8 cellular contexts compared by ENCODE assay signal in genomic region chr19:46015080-46015960, GRCh38. TPM values are rescaled to one million over a fixed set of nuclear protein-coding genes. Genes with fewer than 3 reads are reported as not detected.
A peak's percentile ranks its signal among the peaks of the same experiment; 100 is the strongest.
DNase-seq lines count a peak whose midpoint lies in the region; ATAC-seq, FAIRE-seq and TF ChIP-seq lines count a peak whose summit lies in the region.

No MANE protein-coding gene starts in this region.

- H3K27me3 Mint-ChIP-seq in T-helper 1 cell treated with Interleukin-12 subunit alpha and Interleukin-12 subunit beta and Interleukin-4 antibody, amounts not matched to agents 30 μg/mL and 1 μg/mL, for 36 hours (ENCODE audit: low read depth), result peaks cover 12% of the 10 kb centered on the region

- peak overlapping the region; percentile 31 for H3K27ac Mint-ChIP-seq in T-helper 1 cell treated with Interleukin-12 subunit alpha and Interleukin-12 subunit beta and Interleukin-4 antibody, amounts not matched to agents 30 μg/mL and 1 μg/mL, for 36 hours

- intact Hi-C loops in right lobe of liver (cut with DNase I), result loop anchor here in 1 of 2 donors (10.0 kb wide), 1 partner anchor 191 kb away; no protein-coding TSS in a partner anchor
- intact Hi-C loops in HepG2 (cut with micrococcal nuclease; ENCODE audit: unreplicated experiment), result no loop called here

- H3K9ac ChIP-seq in HepG2 (ENCODE audit: insufficient read depth, low read depth, low read length) (no peak overlapping the region), iPS-20b (ENCODE audit: low read depth, low read length) (no peak overlapping the region; the same call in 1 of the 2 replicates)

- POLR2A ChIA-PET in HepG2 (lab: Yijun Ruan, JAX), result interaction anchor here (0.7 kb wide), 1 partner anchor 53 kb away, joined by 3 read pairs; no protein-coding TSS in a partner anchor

- no peak for TF ChIP-seq POLR2A in right lobe of liver (IDR thresholded peaks at IDR 0.05)
- TF ChIP-seq POLR2A in HepG2 (IDR thresholded peaks at IDR 0.05; ENCODE audit: insufficient read depth in 1 of 2, low read depth in 2 of 2, low read length in 2 of 2), result no peak

- H3K4me1 ChIP-seq in right lobe of liver, result peaks cover 0 to 21% (median 0%) of the 10 kb centered on the region in 4 donors
- H3K4me1 ChIP-seq in HepG2 (ENCODE audit: insufficient read depth, low read length), result no peaks in the 10 kb centered on the region
- no peaks in the 10 kb centered on the region; the same call in 1 of the 2 replicates for H3K4me1 ChIP-seq in iPS-20b (ENCODE audit: insufficient read depth, low read length)

- H4K20me1 ChIP-seq in HepG2 (ENCODE audit: insufficient read depth, low read length), result no peaks in the 10 kb centered on the region

- H3K9me3 Mint-ChIP-seq in T-helper 1 cell treated with Interleukin-12 subunit alpha and Interleukin-12 subunit beta and Interleukin-4 antibody, amounts not matched to agents 30 μg/mL and 1 μg/mL, for 36 hours, result no peaks in the 10 kb centered on the region

- no peaks in the 10 kb centered on the region for H3K36me3 ChIP-seq in right lobe of liver
- H3K36me3 ChIP-seq in HepG2 (replicated peaks in 1 of 2; ENCODE audit: control insufficient read depth in 1 of 2, insufficient read depth in 2 of 2, low read length in 2 of 2), result no peaks in the 10 kb centered on the region
- H3K36me3 ChIP-seq in iPS-20b (ENCODE audit: insufficient read depth, low read depth, low read length), result peaks cover 3% of the 10 kb centered on the region

- H2AFZ ChIP-seq in HepG2 (ENCODE audit: low read length), result no peak overlapping the region

- ATAC-seq in right lobe of liver (peak; percentile 61 to 79 (median 72)), HepG2 (no peak), GM21786 (IDR thresholded peaks at IDR 0.05; ENCODE audit: unreplicated experiment) (no peak)

- H3K79me2 ChIP-seq in HepG2 (ENCODE audit: insufficient read depth, low read length), result no peaks in the 10 kb centered on the region

- peaks cover 13% of the 10 kb centered on the region for H3K4me1 Mint-ChIP-seq in T-helper 1 cell treated with Interleukin-12 subunit alpha and Interleukin-12 subunit beta and Interleukin-4 antibody, amounts not matched to agents 30 μg/mL and 1 μg/mL, for 36 hours (ENCODE audit: low read depth)

- peak overlapping the region; percentile 77 for H3K4me3 Mint-ChIP-seq in T-helper 1 cell treated with Interleukin-12 subunit alpha and Interleukin-12 subunit beta and Interleukin-4 antibody, amounts not matched to agents 30 μg/mL and 1 μg/mL, for 36 hours

- CTCF ChIA-PET in HepG2 (lab: Yijun Ruan, JAX; ENCODE audit: low intra/inter-chr PET ratio, low total read pairs), result no interaction called here

- H3K27ac ChIP-seq in right lobe of liver, result no peak overlapping the region
- H3K27ac ChIP-seq in HepG2 (ENCODE audit: extremely low read length, insufficient read depth, low read length), result no peak overlapping the region
- no peak overlapping the region for H3K27ac ChIP-seq in iPS-20b (ENCODE audit: low read length)

- peak; percentile 73 to 80 (median 74) for DNase-seq in right lobe of liver
- DNase-seq in HepG2 (ENCODE audit: low spot score), result no peak
- no peak for DNase-seq in astrocyte of the cerebellum (ENCODE audit: low read depth)
- DNase-seq in stimulated activated CD4-positive, alpha-beta T cell treated with anti-CD3 and anti-CD28 coated beads, Interleukin-1b, Interleukin-23, amount 100 ng/mL, for 1 hour (ENCODE audit: low read depth in 2 of 2), result peak; percentile 38 to 54
- DNase-seq in NK-92 (lab: John Stamatoyannopoulos, UW; ENCODE audit: unreplicated experiment), result no peak

- H3K9me3 ChIP-seq in right lobe of liver (no peaks in the 10 kb centered on the region), HepG2 (ENCODE audit: low read length) (no peaks in the 10 kb centered on the region), iPS-20b (ENCODE audit: insufficient read depth, low read depth, low read length) (no peaks in the 10 kb centered on the region)

- H3K27me3 ChIP-seq in right lobe of liver, result peaks cover 0 to 11% of the 10 kb centered on the region in 2 donors
- no peaks in the 10 kb centered on the region for H3K27me3 ChIP-seq in HepG2 (ENCODE audit: control insufficient read depth in 1 of 2, insufficient read depth in 2 of 2, low read length in 2 of 2)
- peaks cover 36% of the 10 kb centered on the region for H3K27me3 ChIP-seq in iPS-20b (ENCODE audit: insufficient read depth, low read length)

- H3K4me3 ChIP-seq in right lobe of liver (peak overlapping the region in 2 of 3 donors; percentile 35 to 48), HepG2 (replicated peaks in 1 of 3; ENCODE audit: insufficient read depth in 1 of 3, low read depth in 2 of 3, low read length in 3 of 3) (no peak overlapping the region), astrocyte of the cerebellum (ENCODE audit: low read depth, low read length) (peak overlapping the region; percentile 15), iPS-20b (ENCODE audit: low read length) (peak overlapping the region; percentile 72)

- WGBS in right lobe of liver (ENCODE audit: insufficient coverage, low coverage, low lambda C conversion rate, missing lambda C conversion rate), result 17% methylated on average over 39 of the region's 72 CpGs
- whole genome bisulfite sequencing in HepG2 (ENCODE audit: low lambda C conversion rate), result 95% methylated on average over 51 of the region's 72 CpGs

- TF ChIP-seq RAD21 in HepG2 (CRISPR knock-in tag; IDR thresholded peaks at IDR 0.05), result no peak

- TF ChIP-seq CTCF in right lobe of liver (IDR thresholded peaks at IDR 0.05) (no peak), HepG2 (CRISPR knock-in tag; IDR thresholded peaks at IDR 0.05) (no peak), astrocyte of the cerebellum (IDR thresholded peaks at IDR 0.05; ENCODE audit: low read depth, low read length, missing control alignments) (no peak)

- TF ChIP-seq EP300 in HepG2 (IDR thresholded peaks at IDR 0.05; ENCODE audit: low read depth in 2 of 2, low read length in 2 of 2), result no peak
- TF ChIP-seq EP300 in HepG2 (CRISPR knock-in tag; IDR thresholded peaks at IDR 0.05; ENCODE audit: borderline replicate concordance), result no peak

- no peak for FAIRE-seq in HepG2 (lab: Jason Lieb, UNC)

- in situ Hi-C loops in HepG2 (cut with HindIII; ENCODE audit: extremely low pct_ligation_motif_present, low pct_unique_long_range_greater_than_20kb) (loop anchor here (10.0 kb wide), 1 partner anchor 201 kb away; the partner anchor contains the start of gene RSPH6A), astrocyte of the cerebellum (cut with HindIII; ENCODE audit: low sequenced_read_pairs) (no loop called here)

- peaks cover 5% of the 10 kb centered on the region for H3K36me3 Mint-ChIP-seq in T-helper 1 cell treated with Interleukin-12 subunit alpha and Interleukin-12 subunit beta and Interleukin-4 antibody, amounts not matched to agents 30 μg/mL and 1 μg/mL, for 36 hours (ENCODE audit: low read depth)

- BruUV-seq in HepG2 (replicated peaks; lab: Mats Ljungman, UMichigan), result no TSS peak

- no peak overlapping the region for H3K4me2 ChIP-seq in HepG2 (ENCODE audit: low read depth, low read length)

RNA-seq across cellular contexts. Expression of gene PGLYRP1, which starts 7.5 kb away (rescaled TPM):
- total RNA-seq in right lobe of liver (1 to 10 TPM in 1 of 6 experiments, under 1 TPM in 1, not detected in 4; 0.86 to 1.1 TPM), HepG2 (2016; rRNA removed; fragmentation: Illumina TruSeq; extraction: Trizol) (not detected in 2 replicates)
- total RNA-seq in HepG2 (2016; cell fraction: cytosol; rRNA removed; fragmentation: Illumina TruSeq; extraction: Trizol; ENCODE audit: low read depth), result not detected in 2 replicates
- total RNA-seq in HepG2 (2016; cell fraction: insoluble cytoplasmic fraction; rRNA removed; fragmentation: Illumina TruSeq; extraction: Trizol), result not detected in 2 replicates
- total RNA-seq in HepG2 (2016; cell fraction: membrane; rRNA removed; fragmentation: Illumina TruSeq; extraction: Trizol), result not detected in 2 replicates
- not detected in 2 replicates for total RNA-seq in HepG2 (2016; cell fraction: nucleus; rRNA removed; fragmentation: Illumina TruSeq; extraction: Trizol)
- not detected in 2 replicates for polyA plus RNA-seq in HepG2 (2011; rRNA removed)
- not detected in 2 replicates for polyA plus RNA-seq in HepG2 (2011; cell fraction: cytosol; rRNA removed)
- polyA plus RNA-seq in HepG2 (2011; cell fraction: nucleus; rRNA removed), result not detected in 2 replicates
- polyA plus RNA-seq in HepG2 (2012), result not detected in 2 replicates
- not detected in 2 replicates for polyA plus RNA-seq in HepG2 (2016; cell fraction: cytosol; fragmentation: Illumina TruSeq; extraction: Trizol; ENCODE audit: low read depth)
- polyA plus RNA-seq in HepG2 (2016; cell fraction: insoluble cytoplasmic fraction; fragmentation: Illumina TruSeq; extraction: Trizol; ENCODE audit: low read depth), result not detected in 2 replicates
- not detected in 2 replicates for polyA plus RNA-seq in HepG2 (2016; cell fraction: membrane; fragmentation: Illumina TruSeq; extraction: Trizol; ENCODE audit: low read depth)
- not detected in 2 replicates for polyA plus RNA-seq in HepG2 (2016; cell fraction: nucleus; fragmentation: Illumina TruSeq; extraction: Trizol; ENCODE audit: insufficient read depth, low read depth)
- polyA minus RNA-seq in HepG2 (2011; rRNA and poly(A)+ RNA removed; ENCODE audit: low replicate concordance), result not detected in 2 replicates
- not detected in 2 replicates for polyA minus RNA-seq in HepG2 (2011; cell fraction: cytosol; rRNA and poly(A)+ RNA removed)
- not detected in 2 replicates for polyA minus RNA-seq in HepG2 (2011; cell fraction: nucleus; rRNA and poly(A)+ RNA removed)

RNA-seq across cellular contexts. Expression of gene CCDC61, which starts 20.1 kb away (rescaled TPM):
- total RNA-seq in right lobe of liver, result 1 to 10 TPM; 5.8 to 9.7 (median 8.1) TPM
- total RNA-seq in HepG2 (2016; rRNA removed; fragmentation: Illumina TruSeq; extraction: Trizol), result 3.3 and 4.2 TPM in 2 replicates
- 0.53 and 0.71 TPM in 2 replicates for total RNA-seq in HepG2 (2016; cell fraction: cytosol; rRNA removed; fragmentation: Illumina TruSeq; extraction: Trizol; ENCODE audit: low read depth)
- 2.2 and 3.8 TPM in 2 replicates for total RNA-seq in HepG2 (2016; cell fraction: insoluble cytoplasmic fraction; rRNA removed; fragmentation: Illumina TruSeq; extraction: Trizol)
- total RNA-seq in HepG2 (2016; cell fraction: membrane; rRNA removed; fragmentation: Illumina TruSeq; extraction: Trizol), result 0.74 and 1.1 TPM in 2 replicates
- 4.0 and 4.2 TPM in 2 replicates for total RNA-seq in HepG2 (2016; cell fraction: nucleus; rRNA removed; fragmentation: Illumina TruSeq; extraction: Trizol)
- 4.9 and 6.0 TPM in 2 replicates for polyA plus RNA-seq in HepG2 (2011; rRNA removed)
- polyA plus RNA-seq in HepG2 (2011; cell fraction: cytosol; rRNA removed), result 3.1 and 4.4 TPM in 2 replicates
- polyA plus RNA-seq in HepG2 (2011; cell fraction: nucleus; rRNA removed), result 22.6 and 26.0 TPM in 2 replicates
- polyA plus RNA-seq in HepG2 (2012), result 4.4 and 5.7 TPM in 2 replicates
- polyA plus RNA-seq in HepG2 (2016; cell fraction: cytosol; fragmentation: Illumina TruSeq; extraction: Trizol; ENCODE audit: low read depth), result 0.61 and 0.75 TPM in 2 replicates
- 4.7 and 5.4 TPM in 2 replicates for polyA plus RNA-seq in HepG2 (2016; cell fraction: insoluble cytoplasmic fraction; fragmentation: Illumina TruSeq; extraction: Trizol; ENCODE audit: low read depth)
- 0.81 and 1.2 TPM in 2 replicates for polyA plus RNA-seq in HepG2 (2016; cell fraction: membrane; fragmentation: Illumina TruSeq; extraction: Trizol; ENCODE audit: low read depth)
- polyA plus RNA-seq in HepG2 (2016; cell fraction: nucleus; fragmentation: Illumina TruSeq; extraction: Trizol; ENCODE audit: insufficient read depth, low read depth), result 12.9 and 13.8 TPM in 2 replicates
- 4.8 and 6.4 TPM in 2 replicates for polyA minus RNA-seq in HepG2 (2011; rRNA and poly(A)+ RNA removed; ENCODE audit: low replicate concordance)
- polyA minus RNA-seq in HepG2 (2011; cell fraction: cytosol; rRNA and poly(A)+ RNA removed), result 1.9 and 2.6 TPM in 2 replicates
- 8.2 and 9.9 TPM in 2 replicates for polyA minus RNA-seq in HepG2 (2011; cell fraction: nucleus; rRNA and poly(A)+ RNA removed)

RNA-seq across cellular contexts. Expression of gene IGFL4, which starts 25.5 kb away (rescaled TPM):
- total RNA-seq in right lobe of liver (not detected), HepG2 (2016; rRNA removed; fragmentation: Illumina TruSeq; extraction: Trizol) (0.20 and 1.4 TPM in 2 replicates)
- 0.09 TPM in 1 of 2 replicates, not detected in the other for total RNA-seq in HepG2 (2016; cell fraction: cytosol; rRNA removed; fragmentation: Illumina TruSeq; extraction: Trizol; ENCODE audit: low read depth)
- total RNA-seq in HepG2 (2016; cell fraction: insoluble cytoplasmic fraction; rRNA removed; fragmentation: Illumina TruSeq; extraction: Trizol), result 0.27 and 1.5 TPM in 2 replicates
- 0.28 and 0.43 TPM in 2 replicates for total RNA-seq in HepG2 (2016; cell fraction: membrane; rRNA removed; fragmentation: Illumina TruSeq; extraction: Trizol)
- 3.3 and 3.7 TPM in 2 replicates for total RNA-seq in HepG2 (2016; cell fraction: nucleus; rRNA removed; fragmentation: Illumina TruSeq; extraction: Trizol)
- polyA plus RNA-seq in HepG2 (2011; rRNA removed), result 1.1 and 1.2 TPM in 2 replicates
- 0.09 and 0.18 TPM in 2 replicates for polyA plus RNA-seq in HepG2 (2011; cell fraction: cytosol; rRNA removed)
- polyA plus RNA-seq in HepG2 (2011; cell fraction: nucleus; rRNA removed), result 5.3 and 5.9 TPM in 2 replicates
- 0.47 and 0.83 TPM in 2 replicates for polyA plus RNA-seq in HepG2 (2012)
- 0.05 TPM in 1 of 2 replicates, not detected in the other for polyA plus RNA-seq in HepG2 (2016; cell fraction: cytosol; fragmentation: Illumina TruSeq; extraction: Trizol; ENCODE audit: low read depth)
- 0.14 and 0.24 TPM in 2 replicates for polyA plus RNA-seq in HepG2 (2016; cell fraction: insoluble cytoplasmic fraction; fragmentation: Illumina TruSeq; extraction: Trizol; ENCODE audit: low read depth)
- polyA plus RNA-seq in HepG2 (2016; cell fraction: membrane; fragmentation: Illumina TruSeq; extraction: Trizol; ENCODE audit: low read depth), result 0.06 and 0.22 TPM in 2 replicates
- 7.1 and 7.2 TPM in 2 replicates for polyA plus RNA-seq in HepG2 (2016; cell fraction: nucleus; fragmentation: Illumina TruSeq; extraction: Trizol; ENCODE audit: insufficient read depth, low read depth)
- polyA minus RNA-seq in HepG2 (2011; rRNA and poly(A)+ RNA removed; ENCODE audit: low replicate concordance), result 0.07 and 0.10 TPM in 2 replicates
- not detected in 2 replicates for polyA minus RNA-seq in HepG2 (2011; cell fraction: cytosol; rRNA and poly(A)+ RNA removed)
- 1.7 and 2.2 TPM in 2 replicates for polyA minus RNA-seq in HepG2 (2011; cell fraction: nucleus; rRNA and poly(A)+ RNA removed)

RNA-seq across cellular contexts. Expression of gene NOVA2, which starts 41.7 kb away (rescaled TPM):
- total RNA-seq in right lobe of liver, result 1 to 10 TPM in 2 of 6 experiments, under 1 TPM in 4; 0.66 to 2.5 (median 0.85) TPM
- not detected in 2 replicates for total RNA-seq in HepG2 (2016; rRNA removed; fragmentation: Illumina TruSeq; extraction: Trizol)
- not detected in 2 replicates for total RNA-seq in HepG2 (2016; cell fraction: cytosol; rRNA removed; fragmentation: Illumina TruSeq; extraction: Trizol; ENCODE audit: low read depth)
- total RNA-seq in HepG2 (2016; cell fraction: insoluble cytoplasmic fraction; rRNA removed; fragmentation: Illumina TruSeq; extraction: Trizol), result not detected in 2 replicates
- not detected in 2 replicates for total RNA-seq in HepG2 (2016; cell fraction: membrane; rRNA removed; fragmentation: Illumina TruSeq; extraction: Trizol)
- total RNA-seq in HepG2 (2016; cell fraction: nucleus; rRNA removed; fragmentation: Illumina TruSeq; extraction: Trizol), result not detected in 2 replicates
- polyA plus RNA-seq in HepG2 (2011; rRNA removed), result not detected in 2 replicates
- polyA plus RNA-seq in HepG2 (2011; cell fraction: cytosol; rRNA removed), result not detected in 2 replicates
- not detected in 2 replicates for polyA plus RNA-seq in HepG2 (2011; cell fraction: nucleus; rRNA removed)
- not detected in 2 replicates for polyA plus RNA-seq in HepG2 (2012)
- polyA plus RNA-seq in HepG2 (2016; cell fraction: cytosol; fragmentation: Illumina TruSeq; extraction: Trizol; ENCODE audit: low read depth), result not detected in 2 replicates
- not detected in 2 replicates for polyA plus RNA-seq in HepG2 (2016; cell fraction: insoluble cytoplasmic fraction; fragmentation: Illumina TruSeq; extraction: Trizol; ENCODE audit: low read depth)
- polyA plus RNA-seq in HepG2 (2016; cell fraction: membrane; fragmentation: Illumina TruSeq; extraction: Trizol; ENCODE audit: low read depth), result not detected in 2 replicates
- polyA plus RNA-seq in HepG2 (2016; cell fraction: nucleus; fragmentation: Illumina TruSeq; extraction: Trizol; ENCODE audit: insufficient read depth, low read depth), result not detected in 2 replicates
- not detected in 2 replicates for polyA minus RNA-seq in HepG2 (2011; rRNA and poly(A)+ RNA removed; ENCODE audit: low replicate concordance)
- polyA minus RNA-seq in HepG2 (2011; cell fraction: cytosol; rRNA and poly(A)+ RNA removed), result not detected in 2 replicates
- not detected in 2 replicates for polyA minus RNA-seq in HepG2 (2011; cell fraction: nucleus; rRNA and poly(A)+ RNA removed)

Comparison
In these comparisons a context has a peak if more than half of its experiments do, and no peak if none do; other contexts are left out.
1. ATAC-seq: peak in right lobe of liver (4 of 4); none in HepG2 (single experiment) and GM21786 (single experiment).
2. DNase-seq: peak in right lobe of liver (3 of 3) and stimulated activated CD4-positive, alpha-beta T cell treated with anti-CD3 and anti-CD28 coated beads, Interleukin-1b, Interleukin-23, amount 100 ng/mL, for 1 hour (2 of 2); none in HepG2 (single experiment), astrocyte of the cerebellum (single experiment) and NK-92 (single experiment).
3. H3K4me3 ChIP-seq: peak in right lobe of liver (2 of 3), astrocyte of the cerebellum (single experiment) and iPS-20b (single experiment); none in HepG2 (0 of 3).